In the genomic region with DNA sequence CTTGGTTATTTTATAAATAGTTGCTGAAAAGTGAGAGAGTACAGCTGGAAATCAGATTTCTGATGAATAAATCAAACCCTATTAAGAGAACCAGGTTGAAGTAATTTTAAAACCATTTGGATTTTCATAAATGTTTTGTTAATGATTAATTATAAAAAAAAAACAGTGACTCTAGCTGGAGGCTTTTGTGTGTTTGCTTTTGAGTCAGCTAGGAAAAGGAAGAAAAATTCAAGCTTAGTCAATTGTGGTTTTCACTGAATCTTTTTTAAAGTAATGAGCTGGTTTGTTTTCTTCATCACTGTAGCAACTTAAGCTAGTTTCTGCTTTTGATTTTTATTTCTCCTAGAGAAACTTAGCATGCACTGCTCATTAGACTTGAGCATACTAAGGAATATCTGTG, we compare ENCODE assay signal across 8 cellular contexts. TPM values are rescaled to one million over a fixed set of nuclear protein-coding genes. Genes with fewer than 3 reads are reported as not detected.
DNase-seq lines count a peak whose midpoint lies in the region; ATAC-seq, FAIRE-seq and TF ChIP-seq lines count a peak whose summit lies in the region.
"Not testable (repeated sequence)": the region's sequence is repeated elsewhere in the genome, so short reads cannot be mapped to it uniquely, and the experiment has no call there.

No MANE protein-coding gene starts in this region.

- H3K9me2 ChIP-seq in hepatocyte (replicated peaks; ENCODE audit: insufficient read depth), result not testable (repeated sequence)

- H3K9me3 Mint-ChIP-seq in activated CD4-positive, alpha-beta T cell treated with anti-CD3 and anti-CD28 coated beads for 36 hours (ENCODE audit: low read depth), result not testable (repeated sequence)

- not testable (repeated sequence) for H3K36me3 ChIP-seq in mammary epithelial cell (ENCODE audit: insufficient read depth, low read length); hepatocyte (replicated peaks; ENCODE audit: insufficient read depth, low read depth); pancreas

- not testable (repeated sequence) for H3K27me3 ChIP-seq in mammary epithelial cell (ENCODE audit: insufficient read depth, low read length); hepatocyte; pancreas

- not testable (repeated sequence) for ATAC-seq in A549
- peak; percentile 5 for ATAC-seq in activated CD4-positive, alpha-beta T cell treated with anti-CD3 and anti-CD28 coated beads for 36 hours
- ATAC-seq in pancreas, result peak in 3 of 4 donors; percentile 16 to 29 (median 20)

- DNase-seq in A549 (ENCODE audit: low read depth in 1 of 2, low spot score in 1 of 2) (peak in 1 of 2 experiments; percentile 14), GM03348 (ENCODE audit: low spot score) (peak; percentile 0), HCEC 1CT (peak; percentile 65), M059J (ENCODE audit: low read depth) (peak; percentile 59), mammary epithelial cell (peak; percentile 59)
- DNase-seq in activated CD4-positive, alpha-beta T cell treated with anti-CD3 and anti-CD28 coated beads for 36 hours; hepatocyte (ENCODE audit: low spot score); pancreas: not testable (repeated sequence)

- POLR2A ChIA-PET in A549 (lab: Yijun Ruan, JAX); activated CD4-positive, alpha-beta T cell treated with anti-CD3 and anti-CD28 coated beads for 36 hours (lab: Charles Lee): not testable (repeated sequence)

- not testable (repeated sequence) for TF ChIP-seq EP300 in A549 (IDR thresholded peaks at IDR 0.05)

- H3K36me3 Mint-ChIP-seq in activated CD4-positive, alpha-beta T cell treated with anti-CD3 and anti-CD28 coated beads for 36 hours (ENCODE audit: low read depth), result not testable (repeated sequence)

- intact Hi-C loops in activated CD4-positive, alpha-beta T cell treated with anti-CD3 and anti-CD28 coated beads for 36 hours (cut with DNase I, micrococcal nuclease); mammary epithelial cell (cut with micrococcal nuclease); pancreas (cut with DNase I): not testable (repeated sequence)

- in situ Hi-C loops in mammary epithelial cell (cut with MboI; ENCODE audit: low sequenced_read_pairs in 2 of 2), result not testable (repeated sequence)

- not testable (repeated sequence) for H4K20me1 ChIP-seq in mammary epithelial cell (ENCODE audit: insufficient read depth, low read length); hepatocyte (ENCODE audit: insufficient read depth, poor library complexity, severe bottlenecking)

- H3K79me2 ChIP-seq in mammary epithelial cell (ENCODE audit: insufficient read depth, low read length); hepatocyte: not testable (repeated sequence)

- H3K27ac Mint-ChIP-seq in activated CD4-positive, alpha-beta T cell treated with anti-CD3 and anti-CD28 coated beads for 36 hours, result not testable (repeated sequence)

- CTCF ChIA-PET in A549 (lab: Yijun Ruan, JAX); activated CD4-positive, alpha-beta T cell treated with anti-CD3 and anti-CD28 coated beads for 36 hours (lab: Charles Lee); mammary epithelial cell (lab: Charles Lee; ENCODE audit: low non-redundant PET): not testable (repeated sequence)

- H3K9ac ChIP-seq in mammary epithelial cell (ENCODE audit: insufficient read depth, low read length), result not testable (repeated sequence)

- FAIRE-seq in A549 (lab: Jason Lieb, UNC); pancreas (lab: Jason Lieb, UNC): not testable (repeated sequence)

- H2AFZ ChIP-seq in mammary epithelial cell (ENCODE audit: low read depth, low read length); hepatocyte: not testable (repeated sequence)

- H3K4me3 Mint-ChIP-seq in activated CD4-positive, alpha-beta T cell treated with anti-CD3 and anti-CD28 coated beads for 36 hours, result not testable (repeated sequence)

- BruUV-seq in mammary epithelial cell (replicated peaks; lab: Mats Ljungman, UMichigan), result not testable (repeated sequence)

- H3K4me2 ChIP-seq in A549 (peak overlapping the region; percentile 65), hepatocyte (peak overlapping the region; percentile 49)
- not testable (repeated sequence) for H3K4me2 ChIP-seq in mammary epithelial cell (ENCODE audit: insufficient read depth, low read depth, low read length)

- TF ChIP-seq POLR2A in A549 (IDR thresholded peaks at IDR 0.05; ENCODE audit: low read length), result not testable (repeated sequence)

- not testable (repeated sequence) for TF ChIP-seq CTCF in A549 (IDR thresholded peaks at IDR 0.05); mammary epithelial cell (conservative IDR thresholded peaks at IDR 0.05 in 1 of 2, IDR thresholded peaks at IDR 0.05 in 1 of 2; ENCODE audit: extremely low read depth in 1 of 2, insufficient read depth in 1 of 2, low read depth in 1 of 2, low read length in 2 of 2); hepatocyte (IDR thresholded peaks at IDR 0.05; ENCODE audit: poor library complexity); pancreas (IDR thresholded peaks at IDR 0.05)

- not testable (repeated sequence) for H3K9me3 ChIP-seq in A549; mammary epithelial cell (replicated peaks; ENCODE audit: insufficient read depth, low read length); hepatocyte (ENCODE audit: low read depth); pancreas

- peaks cover 29% of the 10 kb centered on the region for H3K4me1 ChIP-seq in A549
- H3K4me1 ChIP-seq in mammary epithelial cell (ENCODE audit: insufficient read depth, low read length); hepatocyte (ENCODE audit: insufficient read depth); pancreas: not testable (repeated sequence)

- TF ChIP-seq RAD21 in A549 (conservative IDR thresholded peaks at IDR 0.05 in 1 of 2, IDR thresholded peaks at IDR 0.05 in 1 of 2), result not testable (repeated sequence)

- H3K27ac ChIP-seq in A549, result peak overlapping the region; percentile 70 to 93
- peak overlapping the region; percentile 88 for H3K27ac ChIP-seq in mammary epithelial cell (ENCODE audit: insufficient read depth, low read depth, low read length)
- peak overlapping the region; percentile 86 for H3K27ac ChIP-seq in hepatocyte
- peak overlapping the region in 2 of 4 donors; percentile 78 for H3K27ac ChIP-seq in pancreas

- dilution Hi-C loops in mammary epithelial cell (cut with HindIII; ENCODE audit: low sequenced_read_pairs), result not testable (repeated sequence)

- not testable (repeated sequence) for H3K27me3 Mint-ChIP-seq in activated CD4-positive, alpha-beta T cell treated with anti-CD3 and anti-CD28 coated beads for 36 hours

- not testable (repeated sequence) for H3K4me3 ChIP-seq in A549; mammary epithelial cell (replicated peaks in 1 of 3; ENCODE audit: insufficient read depth in 1 of 3, low read depth in 2 of 3, low read length in 3 of 3); hepatocyte; pancreas

- not testable (repeated sequence) for H3K4me1 Mint-ChIP-seq in activated CD4-positive, alpha-beta T cell treated with anti-CD3 and anti-CD28 coated beads for 36 hours

RNA-seq across cellular contexts. Expression of a gene that starts 34.2 kb away (rescaled TPM):
- polyA plus RNA-seq in A549 (2011; rRNA removed), result 12.7 and 14.3 TPM in 2 replicates
- 8.7 and 8.9 TPM in 2 replicates for polyA plus RNA-seq in A549 (2012; cell fraction: cytosol; rRNA removed)
- 80.7 and 86.2 TPM in 2 replicates for polyA plus RNA-seq in A549 (2012; cell fraction: nucleus; rRNA removed)
- 5.1 to 5.8 TPM (median 5.8 TPM) in 3 replicates for polyA plus RNA-seq in A549 (2017; fragmentation: RNase III; extraction: RNeasy Plus Mini Kit Qiagen cat#74134 plus additional on column Dnase treatment)
- polyA minus RNA-seq in A549 (2011; rRNA and poly(A)+ RNA removed), result 6.0 and 7.2 TPM in 2 replicates
- 1.8 and 2.2 TPM in 2 replicates for total RNA-seq in M059J (2014; rRNA removed; shearing (Covaris generic))
- 1 to 10 TPM; 3.7 to 4.1 TPM for total RNA-seq in activated CD4-positive, alpha-beta T cell treated with anti-CD3 and anti-CD28 coated beads for 36 hours
- 1 to 10 TPM; 1.2 to 8.0 TPM for total RNA-seq in mammary epithelial cell
- 4.9 TPM for polyA plus RNA-seq in mammary epithelial cell
- polyA minus RNA-seq in mammary epithelial cell, result 2.9 TPM
- 8.4 and 9.4 TPM in 2 replicates for total RNA-seq in hepatocyte
- 6.9 and 7.2 TPM in 2 replicates for polyA plus RNA-seq in hepatocyte
- 10 to 100 TPM in 1 of 6 donors, 1 to 10 TPM in 5; 3.8 to 11.5 (median 8.1) TPM for total RNA-seq in pancreas
- polyA plus RNA-seq in pancreas, result 10 to 100 TPM; 20.7 to 35.7 TPM
